ENCODE assay signal across 8 cellular contexts in the genomic region with DNA sequence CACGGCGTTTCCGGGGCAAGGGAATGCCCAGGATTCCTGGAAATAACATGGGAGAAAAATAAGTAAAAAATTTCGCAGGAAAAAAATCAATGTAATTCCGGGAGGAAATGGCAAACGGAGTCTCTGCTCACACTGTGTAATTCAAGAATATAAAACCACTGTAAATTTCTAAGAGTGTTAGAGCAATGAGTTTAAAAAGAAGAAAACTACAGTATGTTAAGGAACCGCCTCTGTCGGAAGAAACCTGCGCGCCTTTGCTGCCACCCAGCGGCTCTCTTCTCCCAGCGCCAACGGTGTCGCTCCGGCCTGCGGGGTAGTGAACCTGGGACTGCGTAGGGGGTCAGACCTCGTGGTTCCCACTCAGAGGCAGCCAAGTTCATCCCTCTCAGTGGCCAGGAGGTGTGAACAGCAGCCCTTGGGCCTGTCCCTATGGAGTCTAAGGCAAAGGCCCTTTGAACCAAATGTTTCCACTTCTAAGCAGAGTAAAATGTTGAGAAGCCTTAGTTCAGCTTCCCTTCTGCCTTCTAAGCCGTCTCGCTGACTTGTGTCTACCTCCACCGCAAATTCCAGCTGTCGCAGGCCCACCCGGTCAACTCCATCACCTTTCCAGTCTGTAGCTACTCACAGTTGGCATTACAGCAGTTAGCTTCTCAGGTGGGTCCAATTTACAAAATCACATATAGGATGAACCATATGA. TPM values are rescaled to one million over a fixed set of nuclear protein-coding genes. Genes with fewer than 3 reads are reported as not detected.
DNase-seq lines count a peak whose midpoint lies in the region; ATAC-seq, FAIRE-seq and TF ChIP-seq lines count a peak whose summit lies in the region.

No MANE protein-coding gene starts in this region.

- ATAC-seq in HG02610 (IDR thresholded peaks at IDR 0.05; ENCODE audit: unreplicated experiment) (peak; percentile 73), pancreas (peak; percentile 83 to 92 (median 86))

- peaks cover 11% of the 10 kb centered on the region for H3K36me3 Mint-ChIP-seq in activated naive CD8-positive, alpha-beta T cell

- H3K4me3 ChIP-seq in GM12865 (ENCODE audit: low read depth, low read length) (peak overlapping the region; percentile 77), pancreas (peak overlapping the region; percentile 53 to 88 (median 76)), tibial nerve (peak overlapping the region; percentile 56 to 96 (median 88))

- no peak for FAIRE-seq in pancreas (lab: Jason Lieb, UNC)

- 12 to 13% methylated on average over 23 of the region's 23 CpGs for WGBS in pancreas, 2 donors
- WGBS in tibial nerve, 2 donors: 14% methylated on average over 23 of the region's 23 CpGs

- H3K27me3 ChIP-seq in pancreas (no peaks in the 10 kb centered on the region), tibial nerve (no peaks in the 10 kb centered on the region)

- DNase-seq in GM12865 (ENCODE audit: low read depth) (peak; percentile 85), NAMALWA (ENCODE audit: low spot score) (peak; percentile 79), SKM-1 (lab: John Stamatoyannopoulos, UW; ENCODE audit: unreplicated experiment) (peak; percentile 72), head of caudate nucleus (peak; percentile 61 to 92 (median 84)), pancreas (peak; percentile 73 to 91 (median 82)), tibial nerve (ENCODE audit: low spot score in 2 of 2) (peak; percentile 57 to 83)

- H3K9me3 Mint-ChIP-seq in activated naive CD8-positive, alpha-beta T cell (ENCODE audit: low read depth): no peaks in the 10 kb centered on the region

- H3K27me3 Mint-ChIP-seq in activated naive CD8-positive, alpha-beta T cell: no peaks in the 10 kb centered on the region

- peaks cover 33% of the 10 kb centered on the region for H3K4me1 Mint-ChIP-seq in activated naive CD8-positive, alpha-beta T cell (ENCODE audit: low read depth)

- TF ChIP-seq CTCF in GM12865 (IDR thresholded peaks at IDR 0.05; ENCODE audit: insufficient read depth, low read depth, low read length, missing control alignments) (peak; percentile 89), pancreas (IDR thresholded peaks at IDR 0.05) (peak; percentile 38 to 81 (median 76)), tibial nerve (IDR thresholded peaks at IDR 0.05) (peak; percentile 76 to 86 (median 83))

- TF ChIP-seq EP300 in tibial nerve (IDR thresholded peaks at IDR 0.05): no peak

- H3K9me3 ChIP-seq in pancreas (no peaks in the 10 kb centered on the region), tibial nerve (no peaks in the 10 kb centered on the region)

- H3K4me1 ChIP-seq in pancreas: peaks cover 0 to 7% (median 2%) of the 10 kb centered on the region in 3 donors
- H3K4me1 ChIP-seq in tibial nerve: peaks cover 0 to 11% (median 2%) of the 10 kb centered on the region in 4 donors

- no peak for TF ChIP-seq POLR2A in tibial nerve (IDR thresholded peaks at IDR 0.05)

- H3K36me3 ChIP-seq in pancreas: no peaks in the 10 kb centered on the region
- no peaks in the 10 kb centered on the region for H3K36me3 ChIP-seq in tibial nerve

- intact Hi-C loops in head of caudate nucleus (cut with DNase I) (no loop called here), pancreas (cut with DNase I) (loop anchor here in 1 of 3 donors (5.0 kb wide), 1 partner anchor 73 kb away; no protein-coding TSS in a partner anchor)

- H3K27ac ChIP-seq in pancreas: peak overlapping the region; percentile 86 to 88 (median 88)
- H3K27ac ChIP-seq in tibial nerve: peak overlapping the region; percentile 57 to 89 (median 85)

- peak overlapping the region; percentile 91 for H3K4me3 Mint-ChIP-seq in activated naive CD8-positive, alpha-beta T cell

- H3K27ac Mint-ChIP-seq in activated naive CD8-positive, alpha-beta T cell: peak overlapping the region; percentile 93

RNA-seq across cellular contexts. Expression of gene RAB27A, which starts 0.9 kb away (rescaled TPM):
- total RNA-seq in pancreas: 10 to 100 TPM; 12.6 to 26.5 (median 17.2) TPM
- 1 to 10 TPM; 6.4 to 8.2 TPM for polyA plus RNA-seq in pancreas
- total RNA-seq in tibial nerve: 10 to 100 TPM in 1 of 4 donors, 1 to 10 TPM in 3; 6.5 to 14.9 (median 8.3) TPM

RNA-seq across cellular contexts. Expression of gene PIGBOS1, which starts 28.4 kb away (rescaled TPM):
- total RNA-seq in pancreas (1 to 10 TPM; 3.3 to 8.0 (median 4.8) TPM), tibial nerve (10 to 100 TPM in 3 of 4 donors, 1 to 10 TPM in 1; 7.9 to 35.8 (median 16.5) TPM)
- 10 to 100 TPM; 12.1 to 14.5 TPM for polyA plus RNA-seq in pancreas

RNA-seq across cellular contexts. Expression of gene PIGB, which starts 28.5 kb away (rescaled TPM):
- total RNA-seq in pancreas: 1 to 10 TPM; 3.4 to 6.1 (median 5.0) TPM
- polyA plus RNA-seq in pancreas: 10 to 100 TPM in 1 of 2 donors, 1 to 10 TPM in 1; 8.5 to 13.1 TPM
- 10 to 100 TPM in 3 of 4 donors, 1 to 10 TPM in 1; 4.0 to 16.1 (median 13.8) TPM for total RNA-seq in tibial nerve

Comparison
In these comparisons a context has a peak if more than half of its experiments do, and no peak if none do; other contexts are left out.
1. Peak in every context shown above with its lines: DNase-seq, ATAC-seq, H3K4me3 ChIP-seq and H3K27ac ChIP-seq.